1 cellular context compared by ENCODE assay signal in genomic region chr17:76394166-76394565, GRCh38.
TF ChIP-seq lines count a peak whose summit lies in the region.

No MANE protein-coding gene starts in this region.

TF ChIP-seq in HepG2, 621 proteins besides CTCF, POLR2A, EP300 and RAD21:
- TF ChIP-seq SALL2 (CRISPR knock-in tag; IDR thresholded peaks at IDR 0.05) (no peak), ZNF569 (CRISPR knock-in tag; IDR thresholded peaks at IDR 0.05; ENCODE audit: borderline replicate concordance) (no peak), GMEB2 (CRISPR knock-in tag; IDR thresholded peaks at IDR 0.05; ENCODE audit: low read depth) (no peak), ZBTB33 (CRISPR knock-in tag; IDR thresholded peaks at IDR 0.05) (0 out of 2 replicates have a peak, but pooled peaks have one; percentile 10)
